ENCODE assay signal across 9 cellular contexts in the genomic region with DNA sequence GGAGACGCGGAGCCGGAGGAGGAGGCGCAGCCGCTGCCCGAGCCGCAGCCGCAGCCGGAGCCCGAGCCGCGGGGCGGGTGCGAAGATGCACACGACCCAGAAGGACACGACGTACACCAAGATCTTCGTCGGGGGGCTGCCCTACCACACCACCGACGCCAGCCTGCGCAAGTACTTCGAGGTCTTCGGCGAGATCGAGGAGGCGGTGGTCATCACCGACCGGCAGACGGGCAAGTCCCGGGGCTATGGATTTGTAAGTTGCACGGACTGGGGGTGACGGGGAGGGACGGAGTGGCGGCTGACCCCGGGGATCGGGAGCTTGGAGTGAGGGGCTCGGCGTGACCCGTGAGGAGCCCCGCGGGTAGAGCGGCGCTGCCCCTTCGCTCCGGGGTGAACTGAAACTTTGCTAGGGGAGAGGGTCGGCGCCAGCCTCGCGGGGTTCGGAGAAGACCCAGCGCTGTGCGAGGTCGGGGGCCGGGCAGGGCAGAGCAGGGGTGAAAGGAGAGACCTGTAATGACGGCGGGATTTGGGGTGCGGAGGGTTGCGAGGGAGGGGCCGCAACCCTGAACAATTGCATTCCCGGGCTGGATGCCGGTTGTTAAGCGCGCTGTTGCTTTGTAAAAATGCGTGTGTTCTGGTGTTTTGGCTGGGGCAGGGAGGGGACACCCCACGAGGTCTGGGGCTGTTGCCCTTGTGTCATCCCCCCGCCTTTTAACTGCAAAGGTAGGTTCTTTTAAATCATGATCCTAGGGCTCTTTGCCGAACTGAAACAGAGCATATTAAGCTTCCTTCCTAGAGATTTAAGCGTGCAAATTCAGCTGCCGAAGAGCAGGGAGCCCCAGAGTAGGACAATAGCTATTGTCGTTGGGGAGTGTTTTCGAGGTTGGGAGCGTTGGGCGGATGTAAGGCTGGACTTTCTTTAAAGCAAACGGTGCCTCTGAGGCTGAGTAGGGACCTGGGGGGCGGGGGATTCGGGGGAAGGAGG. TPM values are rescaled to one million over a fixed set of nuclear protein-coding genes. Genes with fewer than 3 reads are reported as not detected.
A peak's percentile ranks its signal among the peaks of the same experiment; 100 is the strongest.
DNase-seq lines count a peak whose midpoint lies in the region; ATAC-seq lines count a peak whose summit lies in the region.
"Had no signal": no experiment of that assay in that cellular context is flagged by ENCODE, and none has a peak within 500 bp of the region (broad histone marks: within the 10 kb centered on the region; RNA-seq: fewer than 3 reads in every experiment).

No MANE protein-coding gene starts in this region.

- H3K36me3 ChIP-seq in trophoblast cell (ENCODE audit: control insufficient read depth in 1 of 2, insufficient read depth in 2 of 2, low read length in 2 of 2): no peaks in the 10 kb centered on the region

- H3K79me2 ChIP-seq in trophoblast cell (ENCODE audit: control insufficient read depth, insufficient read depth, low read length, poor library complexity): no peaks in the 10 kb centered on the region

- H2BK12ac ChIP-seq in trophoblast cell (ENCODE audit: low read length): no peak overlapping the region

- peak overlapping the region; percentile 78 for H3K4me3 Mint-ChIP-seq in activated naive CD4-positive, alpha-beta T cell treated with anti-CD3 and anti-CD28 coated beads, Interleukin-2, amount 50 U/mL, for 24 hours
- H3K4me3 Mint-ChIP-seq in activated CD8-positive, alpha-beta T cell treated with anti-CD3 and anti-CD28 coated beads, Interleukin-2, amount 10 ng/mL, durations not matched to agents 7 days and 5 days: peak overlapping the region; percentile 62

- DNase-seq in activated naive CD4-positive, alpha-beta T cell treated with anti-CD3 and anti-CD28 coated beads, Interleukin-2, amount 50 U/mL, for 16 hours: no peak
- DNase-seq in activated CD8-positive, alpha-beta T cell treated with anti-CD3 and anti-CD28 coated beads, Interleukin-2, amount 10 ng/mL, durations not matched to agents 7 days and 5 days: no peak
- DNase-seq in left cardiac atrium (peak; percentile 29), trophoblast cell (no peak), COLO829 (ENCODE audit: low spot score) (no peak), HUDEP-2 (lab: John Stamatoyannopoulos, UW; ENCODE audit: unreplicated experiment in 76 of 76) (no peak)

- H3K9ac ChIP-seq in trophoblast cell (ENCODE audit: low read length): peak overlapping the region; percentile 28

- no peak overlapping the region for H3K18ac ChIP-seq in trophoblast cell (ENCODE audit: low read length)

- no peak overlapping the region for H2BK5ac ChIP-seq in trophoblast cell (ENCODE audit: low read depth, low read length, poor library complexity)

- peaks cover 19% of the 10 kb centered on the region for H3K27me3 ChIP-seq in trophoblast cell (ENCODE audit: insufficient read depth, low read length)

- H3K79me1 ChIP-seq in trophoblast cell (ENCODE audit: low read length): peaks cover 4% of the 10 kb centered on the region

- POLR2A ChIA-PET in activated CD8-positive, alpha-beta T cell treated with anti-CD3 and anti-CD28 coated beads, Interleukin-2, amount 10 ng/mL, durations not matched to agents 7 days and 5 days (lab: Charles Lee): no interaction called here

- no peak overlapping the region for H4K91ac ChIP-seq in trophoblast cell (ENCODE audit: low read depth, low read length)

- no peak overlapping the region for H2AK5ac ChIP-seq in trophoblast cell (ENCODE audit: low read length)

- no peak overlapping the region for H3K4ac ChIP-seq in trophoblast cell (ENCODE audit: low read depth, low read length)

- no peaks in the 10 kb centered on the region for H3K9me3 Mint-ChIP-seq in activated naive CD4-positive, alpha-beta T cell treated with anti-CD3 and anti-CD28 coated beads, Interleukin-2, amount 50 U/mL, for 24 hours
- H3K9me3 Mint-ChIP-seq in activated CD8-positive, alpha-beta T cell treated with anti-CD3 and anti-CD28 coated beads, Interleukin-2, amount 10 ng/mL, durations not matched to agents 7 days and 5 days (ENCODE audit: insufficient read depth): no peaks in the 10 kb centered on the region

- no peak overlapping the region for H3K27ac ChIP-seq in trophoblast cell (ENCODE audit: low read depth, low read length)

- no peak overlapping the region for H4K8ac ChIP-seq in trophoblast cell (ENCODE audit: low read depth, low read length)

- no peak overlapping the region for H3K14ac ChIP-seq in trophoblast cell (ENCODE audit: low read length)

- no peak overlapping the region for H3K27ac Mint-ChIP-seq in activated naive CD4-positive, alpha-beta T cell treated with anti-CD3 and anti-CD28 coated beads, Interleukin-2, amount 50 U/mL, for 24 hours
- H3K27ac Mint-ChIP-seq in activated CD8-positive, alpha-beta T cell treated with anti-CD3 and anti-CD28 coated beads, Interleukin-2, amount 10 ng/mL, durations not matched to agents 7 days and 5 days: peak overlapping the region; percentile 63

- no peak overlapping the region for H4K12ac ChIP-seq in trophoblast cell (ENCODE audit: low read depth, low read length)

- H2BK120ac ChIP-seq in trophoblast cell (ENCODE audit: insufficient read depth, low read length, poor library complexity): no peak overlapping the region

- H3K23ac ChIP-seq in trophoblast cell (ENCODE audit: low read length): no peak overlapping the region

- no CpG with 5 or more reads among the region's 77 CpGs for WGBS in trophoblast cell (ENCODE audit: extremely low coverage, insufficient coverage, insufficient read length)

- H3K4me1 ChIP-seq in trophoblast cell (ENCODE audit: control insufficient read depth in 1 of 2, insufficient read depth in 2 of 2, low read length in 2 of 2): peaks cover 6% of the 10 kb centered on the region in 2 experiments

- peaks cover 9% of the 10 kb centered on the region for H3K4me1 Mint-ChIP-seq in activated naive CD4-positive, alpha-beta T cell treated with anti-CD3 and anti-CD28 coated beads, Interleukin-2, amount 50 U/mL, for 24 hours
- peaks cover 10% of the 10 kb centered on the region for H3K4me1 Mint-ChIP-seq in activated CD8-positive, alpha-beta T cell treated with anti-CD3 and anti-CD28 coated beads, Interleukin-2, amount 10 ng/mL, durations not matched to agents 7 days and 5 days (ENCODE audit: low read depth)

- no peak for ATAC-seq in activated CD8-positive, alpha-beta T cell treated with anti-CD3 and anti-CD28 coated beads, Interleukin-2, amount 10 ng/mL, durations not matched to agents 7 days and 5 days
- ATAC-seq in left cardiac atrium (peak in 1 of 2 donors; percentile 6), HG03442 (IDR thresholded peaks at IDR 0.05; ENCODE audit: unreplicated experiment) (no peak)
- ATAC-seq: GM12878 had no signal

- H3K36me3 Mint-ChIP-seq in activated naive CD4-positive, alpha-beta T cell treated with anti-CD3 and anti-CD28 coated beads, Interleukin-2, amount 50 U/mL, for 24 hours: no peaks in the 10 kb centered on the region
- no peaks in the 10 kb centered on the region for H3K36me3 Mint-ChIP-seq in activated CD8-positive, alpha-beta T cell treated with anti-CD3 and anti-CD28 coated beads, Interleukin-2, amount 10 ng/mL, durations not matched to agents 7 days and 5 days (ENCODE audit: low read depth)

- H3K27me3 Mint-ChIP-seq in activated naive CD4-positive, alpha-beta T cell treated with anti-CD3 and anti-CD28 coated beads, Interleukin-2, amount 50 U/mL, for 24 hours: peaks cover 63% of the 10 kb centered on the region
- peaks cover 56% of the 10 kb centered on the region for H3K27me3 Mint-ChIP-seq in activated CD8-positive, alpha-beta T cell treated with anti-CD3 and anti-CD28 coated beads, Interleukin-2, amount 10 ng/mL, durations not matched to agents 7 days and 5 days (ENCODE audit: low read depth)

- CTCF ChIA-PET in activated CD8-positive, alpha-beta T cell treated with anti-CD3 and anti-CD28 coated beads, Interleukin-2, amount 10 ng/mL, durations not matched to agents 7 days and 5 days (lab: Charles Lee): no interaction called here

- H2AFZ ChIP-seq in trophoblast cell (ENCODE audit: insufficient read depth, low read length, poor library complexity): peak overlapping the region; percentile 26

- H3K4me3 ChIP-seq in trophoblast cell (ENCODE audit: low read depth, low read length): peak overlapping the region; percentile 80
- H3K4me3 ChIP-seq: GM12878 had no signal

- H3K9me3 ChIP-seq in trophoblast cell (ENCODE audit: insufficient read depth, low read depth, low read length): peaks cover 4% of the 10 kb centered on the region

- intact Hi-C loops in left cardiac atrium (cut with DNase I): loop anchor here (5.0 to 10.0 kb wide), 4 partner anchors 67 to 301 kb away; no protein-coding TSS in a partner anchor

- peak overlapping the region; percentile 97 for H3K4me2 ChIP-seq in trophoblast cell (ENCODE audit: low read length)

RNA-seq across cellular contexts. Expression of a gene that starts 0.6 kb away (rescaled TPM):
- not detected for total RNA-seq in activated CD8-positive, alpha-beta T cell treated with anti-CD3 and anti-CD28 coated beads, Interleukin-2, amount 10 ng/mL, durations not matched to agents 7 days and 5 days
- 100 to 1,000 TPM; 121 to 132 TPM for total RNA-seq in left cardiac atrium
- polyA plus RNA-seq in trophoblast cell (2013): 6.4 and 7.7 TPM in 2 replicates

Comparison
In these comparisons a context has a peak if more than half of its experiments do, and no peak if none do; other contexts are left out.
1. RNA of a gene that starts 0.6 kb away (total RNA-seq): 121 to 132 TPM in left cardiac atrium; not detected in activated CD8-positive, alpha-beta T cell treated with anti-CD3 and anti-CD28 coated beads, Interleukin-2, amount 10 ng/mL, durations not matched to agents 7 days and 5 days; every median in the first group is over 100 times any median in the second.